Comparison of ENCODE assay signal across 24 cellular contexts in the genomic region with DNA sequence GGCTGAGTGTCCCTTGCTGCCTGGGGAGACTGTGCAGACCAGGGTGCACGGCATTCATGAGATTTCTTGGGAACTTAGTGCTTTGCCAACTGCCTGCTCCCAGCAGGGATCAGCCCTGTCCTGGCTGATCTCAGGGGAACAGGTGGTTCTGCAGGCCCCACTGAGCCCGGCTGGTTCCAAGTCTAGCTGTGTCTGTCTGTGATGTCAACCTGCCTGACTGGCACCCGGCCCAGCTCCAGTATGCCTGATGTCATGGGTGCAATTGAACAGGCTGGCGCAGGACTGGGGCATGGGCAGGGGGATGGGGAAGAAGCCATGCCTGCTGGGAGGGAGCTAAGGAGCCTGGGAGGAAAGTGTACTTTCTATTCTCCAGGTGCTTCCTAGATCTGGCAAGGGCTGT.
A peak's percentile ranks its signal among the peaks of the same experiment; 100 is the strongest.
DNase-seq lines count a peak whose midpoint lies in the region; ATAC-seq, FAIRE-seq and TF ChIP-seq lines count a peak whose summit lies in the region.
"Had no signal": no experiment of that assay in that cellular context is flagged by ENCODE, and none has a peak within 500 bp of the region (broad histone marks: within the 10 kb centered on the region; RNA-seq: fewer than 3 reads in every experiment).

No MANE protein-coding gene starts in this region.

- intact Hi-C loops in kidney (cut with DNase I), result no loop called here

- no peak for TF ChIP-seq CTCF in kidney (IDR thresholded peaks at IDR 0.05; ENCODE audit: borderline replicate concordance, extremely low read depth, insufficient read depth)

- FAIRE-seq in kidney (lab: Jason Lieb, UNC), result no peak
- FAIRE-seq: bronchial epithelial cell, endothelial cell of umbilical vein, K562 had no signal

- no peaks in the 10 kb centered on the region for H3K4me1 ChIP-seq in kidney (ENCODE audit: control insufficient read depth in 1 of 2, insufficient read depth in 1 of 2, low read depth in 1 of 2, low read length in 2 of 2)
- H3K4me1 ChIP-seq: Peyer's patch, sigmoid colon, stomach had no signal

- no peak for ATAC-seq in HG02759 (IDR thresholded peaks at IDR 0.05; ENCODE audit: unreplicated experiment)
- ATAC-seq: activated CD8-positive, alpha-beta memory T cell treated with anti-CD3 and anti-CD28 coated beads, Interleukin-2, amount 10 ng/mL, durations not matched to agents 7 days and 5 days; CD8-positive, alpha-beta T cell; K562 had no signal

- H3K9me3 ChIP-seq in kidney (ENCODE audit: control insufficient read depth in 1 of 2, low read length in 2 of 2), result no peaks in the 10 kb centered on the region
- H3K9me3 ChIP-seq: Peyer's patch, sigmoid colon, stomach had no signal

- no peak overlapping the region for H3K4me3 ChIP-seq in kidney (ENCODE audit: low read length in 2 of 2)
- H3K4me3 ChIP-seq: GM23248, K562, Peyer's patch, sigmoid colon, stomach had no signal

- no peaks in the 10 kb centered on the region for H3K36me3 ChIP-seq in kidney (ENCODE audit: control insufficient read depth in 1 of 2, insufficient read depth in 2 of 2, low read length in 2 of 2)
- H3K36me3 ChIP-seq: Peyer's patch, sigmoid colon, stomach had no signal

- DNase-seq in DMS 273 (lab: John Stamatoyannopoulos, UW; ENCODE audit: unreplicated experiment), result peak; percentile 98
- peak; percentile 95 for DNase-seq in NCI-H1694 treated with DMSO at 0.1 percent for 48 hours (lab: John Stamatoyannopoulos, UW)
- DNase-seq in NCI-H524 treated with DMSO at 0.1 percent for 48 hours (lab: John Stamatoyannopoulos, UW), result peak; percentile 89
- DNase-seq in kidney, result peak; percentile 43
- no peak for DNase-seq in activated gamma-delta T cell treated with Interleukin-2 at 50 U/mL for 16 hours
- no peak for DNase-seq in globus pallidus (ENCODE audit: low spot score)
- DNase-seq in stimulated activated CD4-positive, alpha-beta T cell treated with anti-CD3 and anti-CD28 coated beads, Interleukin-15, amount 100 ng/mL, for 24 hours, result no peak
- DNase-seq: activated CD4-positive, alpha-beta T cell treated with anti-CD3 and anti-CD28 coated beads, Interleukin-2, amount 10 ng/mL, durations not matched to agents 24 days and 14 days; activated CD8-positive, alpha-beta memory T cell treated with anti-CD3 and anti-CD28 coated beads, Interleukin-2, amount 10 ng/mL, durations not matched to agents 7 days and 5 days; CD8-positive, alpha-beta T cell; DMS79 treated with DMSO at 0.1 percent for 48 hours; GM23248; HFFc6; NCI-H1436; NCI-H345; Peyer's patch; posterior cingulate gyrus; sigmoid colon; stomach; trophoblast cell had no signal

- no peak overlapping the region for H3K27ac ChIP-seq in kidney (ENCODE audit: low read depth in 2 of 2, low read length in 2 of 2)
- H3K27ac ChIP-seq: GM23248, Peyer's patch, sigmoid colon, stomach had no signal

- no peak overlapping the region for H3K9ac ChIP-seq in kidney (ENCODE audit: low read length in 2 of 2)
- H3K9ac ChIP-seq: GM23248 had no signal

Comparison
In these comparisons a context has a peak if more than half of its experiments do, and no peak if none do; other contexts are left out.
1. DNase-seq: peak in DMS 273 (single experiment), NCI-H1694 treated with DMSO at 0.1 percent for 48 hours (single experiment), NCI-H524 treated with DMSO at 0.1 percent for 48 hours (single experiment) and kidney (single experiment); none in activated gamma-delta T cell treated with Interleukin-2 at 50 U/mL for 16 hours (single experiment), globus pallidus (single experiment) and stimulated activated CD4-positive, alpha-beta T cell treated with anti-CD3 and anti-CD28 coated beads, Interleukin-15, amount 100 ng/mL, for 24 hours (single experiment).